ENCODE assay signal across 8 cellular contexts in genomic region chr19:44848036-44848804, GRCh38. TPM values are rescaled to one million over a fixed set of nuclear protein-coding genes. Genes with fewer than 3 reads are reported as not detected.
A peak's percentile ranks its signal among the peaks of the same experiment; 100 is the strongest.
DNase-seq lines count a peak whose midpoint lies in the region; ATAC-seq and TF ChIP-seq lines count a peak whose summit lies in the region.

No MANE protein-coding gene starts in this region.

- DNase-seq in RWPE2 (ENCODE audit: low spot score) (no peak), fibroblast of the aortic adventitia (ENCODE audit: low read depth) (peak; percentile 49), pons (ENCODE audit: low spot score) (peak; percentile 11), SW 1271 (lab: John Stamatoyannopoulos, UW) (no peak), HPDE6-E6E7 (ENCODE audit: extremely low spot score) (no peak)
- no peak for DNase-seq in activated effector memory CD4-positive, alpha-beta T cell treated with anti-CD3 and anti-CD28 coated beads, Interleukin-2, amount 50 U/mL, for 16 hours
- no peak for DNase-seq in activated T-cell treated with anti-CD3 and anti-CD28 coated beads, Interleukin-2, amount 50 U/mL, for 1 hour

- TF ChIP-seq CTCF in RWPE2 (IDR thresholded peaks at IDR 0.05; ENCODE audit: poor library complexity, severe bottlenecking) (no peak), fibroblast of the aortic adventitia (IDR thresholded peaks at IDR 0.05; ENCODE audit: insufficient read depth, low read length) (no peak)

- H3K4me1 ChIP-seq in ES-I3 (ENCODE audit: insufficient read depth, low read length), result peaks cover 18% of the 10 kb centered on the region
- H3K4me1 ChIP-seq in RWPE2 (ENCODE audit: insufficient read depth, poor library complexity, severe bottlenecking), result no peaks in the 10 kb centered on the region

- H3K4me3 ChIP-seq in RWPE2 (ENCODE audit: severe bottlenecking), result peak overlapping the region; percentile 100
- H3K4me3 ChIP-seq in fibroblast of the aortic adventitia (ENCODE audit: low read depth, low read length), result peak overlapping the region; percentile 91

- no peak; the same call in 2 of the 3 replicates for ATAC-seq in RWPE2 (ENCODE audit: low read depth)

- H3K36me3 ChIP-seq in ES-I3 (ENCODE audit: insufficient read depth, low read length) (no peaks in the 10 kb centered on the region), RWPE2 (ENCODE audit: low read depth) (no peaks in the 10 kb centered on the region)

- H3K27me3 ChIP-seq in RWPE2 (ENCODE audit: insufficient read depth, poor library complexity, severe bottlenecking), result no peaks in the 10 kb centered on the region

- peak overlapping the region; percentile 73 for H3K27ac ChIP-seq in RWPE2 (ENCODE audit: poor library complexity, severe bottlenecking)

- no peaks in the 10 kb centered on the region for H3K9me3 ChIP-seq in ES-I3 (ENCODE audit: control insufficient read depth, insufficient read depth, low read length)
- H3K9me3 ChIP-seq in RWPE2 (ENCODE audit: severe bottlenecking), result no peaks in the 10 kb centered on the region

- peak overlapping the region; percentile 93 for H3K9ac ChIP-seq in ES-I3 (ENCODE audit: low read depth, low read length)

RNA-seq across cellular contexts. Expression of gene NECTIN2, which starts 2.1 kb away (rescaled TPM):
- 22.1 and 40.3 TPM in 2 replicates for total RNA-seq in fibroblast of the aortic adventitia (ENCODE audit: low replicate concordance)

RNA-seq across cellular contexts. Expression of gene BCAM, which starts 39.3 kb away (rescaled TPM):
- total RNA-seq in fibroblast of the aortic adventitia (ENCODE audit: low replicate concordance), result 5.9 and 24.2 TPM in 2 replicates

RNA-seq across cellular contexts. Expression of gene TOMM40, which starts 42.8 kb away (rescaled TPM):
- total RNA-seq in fibroblast of the aortic adventitia (ENCODE audit: low replicate concordance), result 8.7 and 30.2 TPM in 2 replicates

RNA-seq across cellular contexts. Expression of gene APOE, which starts 57.4 kb away (rescaled TPM):
- 1.6 and 309 TPM in 2 replicates for total RNA-seq in fibroblast of the aortic adventitia (ENCODE audit: low replicate concordance)

Comparison
In these comparisons a context has a peak if more than half of its experiments do, and no peak if none do; other contexts are left out.
1. DNase-seq: peak in fibroblast of the aortic adventitia (single experiment) and pons (single experiment); none in RWPE2 (single experiment), SW 1271 (0 of 2), activated effector memory CD4-positive, alpha-beta T cell treated with anti-CD3 and anti-CD28 coated beads, Interleukin-2, amount 50 U/mL, for 16 hours (single experiment), HPDE6-E6E7 (single experiment) and activated T-cell treated with anti-CD3 and anti-CD28 coated beads, Interleukin-2, amount 50 U/mL, for 1 hour (single experiment).